ENCODE assay signal across 1 cellular context in genomic region chr3:50625879-50626182, GRCh38.
TF ChIP-seq lines count a peak whose summit lies in the region.

No MANE protein-coding gene starts in this region.

TF ChIP-seq in HCT116, 20 proteins besides CTCF, POLR2A, EP300 and RAD21 (continued from another document):
- TF ChIP-seq, protein P1, sequence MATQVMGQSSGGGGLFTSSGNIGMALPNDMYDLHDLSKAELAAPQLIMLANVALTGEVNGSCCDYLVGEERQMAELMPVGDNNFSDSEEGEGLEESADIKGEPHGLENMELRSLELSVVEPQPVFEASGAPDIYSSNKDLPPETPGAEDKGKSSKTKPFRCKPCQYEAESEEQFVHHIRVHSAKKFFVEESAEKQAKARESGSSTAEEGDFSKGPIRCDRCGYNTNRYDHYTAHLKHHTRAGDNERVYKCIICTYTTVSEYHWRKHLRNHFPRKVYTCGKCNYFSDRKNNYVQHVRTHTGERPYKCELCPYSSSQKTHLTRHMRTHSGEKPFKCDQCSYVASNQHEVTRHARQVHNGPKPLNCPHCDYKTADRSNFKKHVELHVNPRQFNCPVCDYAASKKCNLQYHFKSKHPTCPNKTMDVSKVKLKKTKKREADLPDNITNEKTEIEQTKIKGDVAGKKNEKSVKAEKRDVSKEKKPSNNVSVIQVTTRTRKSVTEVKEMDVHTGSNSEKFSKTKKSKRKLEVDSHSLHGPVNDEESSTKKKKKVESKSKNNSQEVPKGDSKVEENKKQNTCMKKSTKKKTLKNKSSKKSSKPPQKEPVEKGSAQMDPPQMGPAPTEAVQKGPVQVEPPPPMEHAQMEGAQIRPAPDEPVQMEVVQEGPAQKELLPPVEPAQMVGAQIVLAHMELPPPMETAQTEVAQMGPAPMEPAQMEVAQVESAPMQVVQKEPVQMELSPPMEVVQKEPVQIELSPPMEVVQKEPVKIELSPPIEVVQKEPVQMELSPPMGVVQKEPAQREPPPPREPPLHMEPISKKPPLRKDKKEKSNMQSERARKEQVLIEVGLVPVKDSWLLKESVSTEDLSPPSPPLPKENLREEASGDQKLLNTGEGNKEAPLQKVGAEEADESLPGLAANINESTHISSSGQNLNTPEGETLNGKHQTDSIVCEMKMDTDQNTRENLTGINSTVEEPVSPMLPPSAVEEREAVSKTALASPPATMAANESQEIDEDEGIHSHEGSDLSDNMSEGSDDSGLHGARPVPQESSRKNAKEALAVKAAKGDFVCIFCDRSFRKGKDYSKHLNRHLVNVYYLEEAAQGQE (IDR thresholded peaks at IDR 0.05; ENCODE audit: low read depth), result no peak
- TF ChIP-seq, protein P2, sequence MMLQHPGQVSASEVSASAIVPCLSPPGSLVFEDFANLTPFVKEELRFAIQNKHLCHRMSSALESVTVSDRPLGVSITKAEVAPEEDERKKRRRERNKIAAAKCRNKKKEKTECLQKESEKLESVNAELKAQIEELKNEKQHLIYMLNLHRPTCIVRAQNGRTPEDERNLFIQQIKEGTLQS (IDR thresholded peaks at IDR 0.05), result no peak
- TF ChIP-seq EZH2 (IDR thresholded peaks at IDR 0.05) (no peak), FOSL1 (IDR thresholded peaks at IDR 0.05; ENCODE audit: low read depth) (no peak), MAX (IDR thresholded peaks at IDR 0.05) (no peak), SRF (IDR thresholded peaks at IDR 0.05; ENCODE audit: low read depth) (no peak), SIN3A (IDR thresholded peaks at IDR 0.05; ENCODE audit: low read depth) (no peak), EGR1 (IDR thresholded peaks at IDR 0.05; ENCODE audit: low read depth) (no peak), CEBPB (IDR thresholded peaks at IDR 0.05; ENCODE audit: low read depth) (no peak), JUND (IDR thresholded peaks at IDR 0.05) (no peak)
